In genomic region chr7:147413243-147413642, GRCh38 we compare ENCODE assay signal across 21 cellular contexts.
DNase-seq lines count a peak whose midpoint lies in the region; ATAC-seq and TF ChIP-seq lines count a peak whose summit lies in the region.
"Had no signal": no experiment of that assay in that cellular context is flagged by ENCODE, and none has a peak within 500 bp of the region (broad histone marks: within the 10 kb centered on the region; RNA-seq: fewer than 3 reads in every experiment).

No MANE protein-coding gene starts in this region.

- TF ChIP-seq CTCF in PC-3 (conservative IDR thresholded peaks at IDR 0.05; ENCODE audit: low read depth, low read length) (no peak), fibroblast of lung (conservative IDR thresholded peaks at IDR 0.05 in 1 of 2, IDR thresholded peaks at IDR 0.05 in 1 of 2; ENCODE audit: low read depth in 1 of 2, low read length in 2 of 2) (no peak)

- no TSS peak for BruUV-seq in PC-3 (replicated peaks; lab: Mats Ljungman, UMichigan)

- peak overlapping the region; percentile 83 for H3K4me2 ChIP-seq in PC-3 (ENCODE audit: low read length)
- H3K4me2 ChIP-seq in fibroblast of lung (ENCODE audit: extremely low read depth, insufficient read depth, low read length): peak overlapping the region; percentile 58
- no peak overlapping the region for H3K4me2 ChIP-seq in trophoblast cell (ENCODE audit: low read length)
- H3K4me2 ChIP-seq: PC-9 had no signal

- H3K4me3 ChIP-seq in PC-3 (ENCODE audit: low read length): peak overlapping the region; percentile 44
- peak overlapping the region in 2 of 4 experiments; percentile 7 to 21 for H3K4me3 ChIP-seq in fibroblast of lung (replicated peaks in 1 of 4; ENCODE audit: control extremely low read depth in 1 of 4, insufficient read depth in 1 of 4, low read depth in 3 of 4, low read length in 4 of 4)
- no peak overlapping the region for H3K4me3 ChIP-seq in trophoblast cell (ENCODE audit: low read depth, low read length)
- H3K4me3 ChIP-seq: PC-9, sigmoid colon had no signal

- H3K27ac ChIP-seq in PC-3 (ENCODE audit: low read length) (peak overlapping the region; percentile 64), fibroblast of lung (ENCODE audit: insufficient read depth, low read length) (peak overlapping the region; percentile 76), trophoblast cell (ENCODE audit: low read depth, low read length) (peak overlapping the region; percentile 39)
- H3K27ac ChIP-seq: epithelial cell of prostate, PC-9, sigmoid colon had no signal

- CTCF ChIA-PET in PC-3 (lab: Charles Lee): no interaction called here

- H2AK5ac ChIP-seq in trophoblast cell (ENCODE audit: low read length): no peak overlapping the region

- DNase-seq in DMS53 treated with DMSO at 0.1 percent for 48 hours (lab: John Stamatoyannopoulos, UW; ENCODE audit: unreplicated experiment) (peak; percentile 56), PC-3 (peak; percentile 57), fibroblast of lung (ENCODE audit: low read depth in 2 of 2) (no peak), trophoblast cell (no peak), NCI-H526 (lab: John Stamatoyannopoulos, UW) (no peak), middle frontal gyrus (ENCODE audit: extremely low spot score, low spot score) (no peak), NCI-H1436 (lab: John Stamatoyannopoulos, UW) (no peak)
- DNase-seq: activated CD4-positive, alpha-beta T cell treated with anti-CD3 and anti-CD28 coated beads, Interleukin-2, amount 50 U/mL, for 4 hours; activated effector memory CD4-positive, alpha-beta T cell treated with anti-CD3 and anti-CD28 coated beads, Interleukin-2, amount 50 U/mL, for 16 hours; caudate nucleus; NCI-H146; NCI-H2171 treated with DMSO at 0.1 percent for 48 hours; NCI-H748 treated with DMSO at 0.1 percent for 48 hours; nephron progenitor cell; PC-9; SIG-M5; sigmoid colon; stimulated activated naive CD4-positive, alpha-beta T cell had no signal

- peak; percentile 79 for ATAC-seq in PC-3
- ATAC-seq: HepG2, WTC11 had no signal

- H3K79me1 ChIP-seq in trophoblast cell (ENCODE audit: low read length): peaks cover 2% of the 10 kb centered on the region

- H4K20me1 ChIP-seq in PC-3 (ENCODE audit: low read length): no peaks in the 10 kb centered on the region
- H4K20me1 ChIP-seq in fibroblast of lung (ENCODE audit: control insufficient read depth, extremely low read depth, insufficient read depth, low read length): no peaks in the 10 kb centered on the region

- H3K18ac ChIP-seq in trophoblast cell (ENCODE audit: low read length): no peak overlapping the region

- H2BK12ac ChIP-seq in trophoblast cell (ENCODE audit: low read length): peak overlapping the region; percentile 58

- peak overlapping the region; percentile 68 for H2AFZ ChIP-seq in PC-3 (ENCODE audit: low read length)
- H2AFZ ChIP-seq in fibroblast of lung (ENCODE audit: low read length): peak overlapping the region; percentile 34
- H2AFZ ChIP-seq in trophoblast cell (ENCODE audit: insufficient read depth, low read length, poor library complexity): no peak overlapping the region
- H2AFZ ChIP-seq: PC-9 had no signal

- no peak overlapping the region for H4K8ac ChIP-seq in trophoblast cell (ENCODE audit: low read depth, low read length)

- peak overlapping the region; percentile 56 for H2BK5ac ChIP-seq in trophoblast cell (ENCODE audit: low read depth, low read length, poor library complexity)

- H3K27me3 ChIP-seq in PC-3 (ENCODE audit: low read length): no peaks in the 10 kb centered on the region
- H3K27me3 ChIP-seq in fibroblast of lung (ENCODE audit: control insufficient read depth, insufficient read depth, low read length): no peaks in the 10 kb centered on the region
- H3K27me3 ChIP-seq in trophoblast cell (ENCODE audit: insufficient read depth, low read length): no peaks in the 10 kb centered on the region
- H3K27me3 ChIP-seq: sigmoid colon had no signal

- no CpG with 5 or more reads among the region's 4 CpGs for WGBS in trophoblast cell (ENCODE audit: extremely low coverage, insufficient coverage, insufficient read length)

- no peak overlapping the region for H3K4ac ChIP-seq in trophoblast cell (ENCODE audit: low read depth, low read length)

- H3K9ac ChIP-seq in PC-3 (ENCODE audit: low read length) (no peak overlapping the region), fibroblast of lung (ENCODE audit: insufficient read depth, low read length) (no peak overlapping the region), trophoblast cell (ENCODE audit: low read length) (no peak overlapping the region)

- H2BK120ac ChIP-seq in trophoblast cell (ENCODE audit: insufficient read depth, low read length, poor library complexity): peak overlapping the region; percentile 22

- H3K4me1 ChIP-seq in PC-3 (ENCODE audit: insufficient read depth, low read length) (peaks cover 37% of the 10 kb centered on the region), fibroblast of lung (ENCODE audit: control insufficient read depth, extremely low read depth, insufficient read depth, low read length) (peaks cover 15% of the 10 kb centered on the region), trophoblast cell (ENCODE audit: control insufficient read depth in 1 of 2, insufficient read depth in 2 of 2, low read length in 2 of 2) (peaks cover 0 to 3% of the 10 kb centered on the region in 2 experiments)

- no peaks in the 10 kb centered on the region for H3F3A ChIP-seq in PC-3 (ENCODE audit: low read length, unreplicated experiment)

- no peaks in the 10 kb centered on the region for H3K9me2 ChIP-seq in PC-3 (replicated peaks; ENCODE audit: low read length)

- H4K12ac ChIP-seq in trophoblast cell (ENCODE audit: low read depth, low read length): no peak overlapping the region

- H3K36me3 ChIP-seq in PC-3 (ENCODE audit: low read depth, low read length) (no peaks in the 10 kb centered on the region), fibroblast of lung (ENCODE audit: control insufficient read depth, insufficient read depth, low read length) (no peaks in the 10 kb centered on the region), trophoblast cell (ENCODE audit: control insufficient read depth in 1 of 2, insufficient read depth in 2 of 2, low read length in 2 of 2) (no peaks in the 10 kb centered on the region)
- H3K36me3 ChIP-seq: sigmoid colon had no signal

- H3K79me2 ChIP-seq in PC-3 (ENCODE audit: low read length) (no peaks in the 10 kb centered on the region), fibroblast of lung (ENCODE audit: control insufficient read depth, insufficient read depth, low read length) (no peaks in the 10 kb centered on the region), trophoblast cell (ENCODE audit: control insufficient read depth, insufficient read depth, low read length, poor library complexity) (no peaks in the 10 kb centered on the region)

- H3K9me3 ChIP-seq in PC-3 (ENCODE audit: low read length): no peaks in the 10 kb centered on the region
- no peaks in the 10 kb centered on the region for H3K9me3 ChIP-seq in fibroblast of lung (ENCODE audit: control insufficient read depth, insufficient read depth, low read depth, low read length)
- no peaks in the 10 kb centered on the region for H3K9me3 ChIP-seq in trophoblast cell (ENCODE audit: insufficient read depth, low read depth, low read length)
- H3K9me3 ChIP-seq: sigmoid colon had no signal

- POLR2A ChIA-PET in PC-3 (lab: Charles Lee; ENCODE audit: unreplicated experiment): interaction anchor here (0.7 kb wide), 2 partner anchors 66 to 168 kb away, joined by 3 read pairs; no protein-coding TSS in a partner anchor

- intact Hi-C loops in PC-3 (cut with micrococcal nuclease): loop anchor here (2.0 to 5.0 kb wide), 3 partner anchors 116 to 171 kb away; no protein-coding TSS in a partner anchor

- no peak overlapping the region for H4K91ac ChIP-seq in trophoblast cell (ENCODE audit: low read depth, low read length)

- no peak overlapping the region for H3K23ac ChIP-seq in trophoblast cell (ENCODE audit: low read length)

- H3K14ac ChIP-seq in trophoblast cell (ENCODE audit: low read length): peak overlapping the region; percentile 30

Comparison
In these comparisons a context has a peak if more than half of its experiments do, and no peak if none do; other contexts are left out.
1. DNase-seq: peak in DMS53 treated with DMSO at 0.1 percent for 48 hours (single experiment) and PC-3 (single experiment); none in fibroblast of lung (0 of 2), trophoblast cell (0 of 2), NCI-H526 (0 of 2), middle frontal gyrus (single experiment) and NCI-H1436 (single experiment).
2. Peak in every context shown above with its lines, with median percentiles within 50 percentile points of each other: H3K27ac ChIP-seq.